In the genomic region with DNA sequence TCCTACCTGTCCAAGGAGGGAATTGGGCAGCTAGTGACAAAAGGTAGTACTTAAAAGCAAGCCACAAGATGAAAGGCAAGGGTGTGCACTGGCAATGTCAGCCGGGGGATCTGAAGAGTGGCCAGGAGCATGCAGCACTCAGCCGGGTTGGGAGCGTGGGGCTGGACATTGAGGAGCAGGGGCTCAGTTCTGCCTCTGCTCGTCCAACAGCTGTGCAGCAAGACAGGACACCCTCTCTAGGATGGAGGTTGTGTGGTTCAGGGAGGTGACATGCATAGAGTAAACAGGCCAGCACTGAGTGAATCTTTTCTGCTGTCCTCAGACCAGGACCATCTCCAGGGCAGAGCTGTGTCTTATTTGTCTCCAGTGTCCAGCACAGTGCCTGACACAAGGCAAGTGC, we compare ENCODE assay signal across 7 cellular contexts.
"Had no signal": no experiment of that assay in that cellular context is flagged by ENCODE, and none has a peak within 500 bp of the region (broad histone marks: within the 10 kb centered on the region; RNA-seq: fewer than 3 reads in every experiment).

No MANE protein-coding gene starts in this region.

- H3K4me3 Mint-ChIP-seq: GM23338 had no signal

- H3K4me2 ChIP-seq: GM23338 had no signal

- H3K4me3 ChIP-seq: GM23338, K562 had no signal

- H2AFZ ChIP-seq: GM23338 had no signal

- DNase-seq: H7, HCEC 1CT, IMR-90, KG1 had no signal

- H3K27ac Mint-ChIP-seq: GM23338 had no signal

- FAIRE-seq: HTR-8/SVneo, K562 had no signal
